Comparison of ENCODE assay signal across 6 cellular contexts in the genomic region with DNA sequence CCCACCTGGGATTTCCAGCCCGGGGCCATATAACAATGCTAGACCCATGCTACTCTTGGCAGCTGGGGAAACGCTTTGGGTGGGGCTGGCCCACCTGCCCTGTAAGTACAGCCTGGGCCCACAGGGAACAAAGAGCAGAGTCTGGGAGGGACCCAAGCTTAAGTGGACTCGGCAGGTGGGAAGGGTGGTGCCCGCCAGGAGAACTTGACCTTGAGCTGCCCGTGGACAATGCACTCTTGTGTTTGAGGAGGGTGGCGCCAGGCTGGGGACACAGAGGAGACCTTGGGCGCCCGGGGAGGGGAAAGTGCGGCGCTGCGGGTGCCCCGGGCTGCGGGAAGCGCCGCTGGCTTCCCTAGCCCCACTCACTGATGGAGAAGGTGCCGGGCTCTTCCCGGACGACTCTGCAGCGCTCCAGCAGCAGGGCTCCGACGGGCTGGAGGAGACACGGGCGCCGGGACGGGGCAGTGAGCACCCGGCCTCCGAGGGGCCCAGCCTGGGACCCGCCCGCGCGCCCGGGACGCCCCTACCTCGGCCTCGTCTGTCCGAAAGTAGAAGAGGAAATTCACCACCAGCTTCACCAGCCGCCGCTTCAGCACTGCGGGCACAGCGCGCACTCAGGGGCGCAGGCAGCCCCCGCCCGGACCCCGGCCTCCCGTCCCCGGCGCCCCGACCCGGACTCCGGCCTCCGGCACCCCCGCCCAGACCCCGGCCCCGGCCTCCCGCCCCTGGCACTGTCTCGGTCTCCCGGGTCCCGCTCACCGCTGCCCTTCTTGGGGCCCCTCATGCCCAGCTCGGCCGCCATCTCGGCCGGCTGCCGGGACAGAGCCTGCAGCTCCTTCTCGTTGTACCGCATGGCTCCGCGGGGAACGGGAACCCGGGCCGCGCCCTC. TPM values are rescaled to one million over a fixed set of nuclear protein-coding genes. Genes with fewer than 3 reads are reported as not detected.
DNase-seq lines count a peak whose midpoint lies in the region; ATAC-seq and TF ChIP-seq lines count a peak whose summit lies in the region.

No MANE protein-coding gene starts in this region.

- H3K36me3 ChIP-seq in HUES64 (ENCODE audit: insufficient read depth, low read length) = peaks cover 27% of the 10 kb centered on the region
- H3K36me3 ChIP-seq in mucosa of descending colon (ENCODE audit: low read depth) = peaks cover 3% of the 10 kb centered on the region

- ATAC-seq in activated naive CD8-positive, alpha-beta T cell treated with anti-CD3 and anti-CD28 coated beads, Interleukin-2, amount 10 ng/mL, durations not matched to agents 7 days and 5 days (ENCODE audit: low read depth) = peak; percentile 5
- ATAC-seq in mucosa of descending colon = peak; percentile 61

- no peaks in the 10 kb centered on the region for H3K27me3 ChIP-seq in HUES64 (ENCODE audit: insufficient read depth, low read length)

- WGBS in HUES64 = under 1% methylated on average over 73 of the region's 73 CpGs

- POLR2A ChIA-PET in activated naive CD8-positive, alpha-beta T cell treated with anti-CD3 and anti-CD28 coated beads, Interleukin-2, amount 10 ng/mL, durations not matched to agents 7 days and 5 days (lab: Charles Lee) = interaction anchor here (0.5 to 1.7 kb wide), 12 partner anchors 34 to 511 kb away, joined by 3 to 5 read pairs (median 4); a partner anchor contains a TSS

- H3K9me3 ChIP-seq in HUES64 (ENCODE audit: insufficient read depth, low read depth, low read length) (no peaks in the 10 kb centered on the region), mucosa of descending colon (no peaks in the 10 kb centered on the region)

- H3K4me3 ChIP-seq in HUES64 (ENCODE audit: low read length) (peak overlapping the region; percentile 77), mucosa of descending colon (peak overlapping the region; percentile 92)

- H3K4me3 Mint-ChIP-seq in activated naive CD8-positive, alpha-beta T cell treated with anti-CD3 and anti-CD28 coated beads, Interleukin-2, amount 10 ng/mL, durations not matched to agents 7 days and 5 days = peak overlapping the region; percentile 100

- no peaks in the 10 kb centered on the region for H3K9me3 Mint-ChIP-seq in activated naive CD8-positive, alpha-beta T cell treated with anti-CD3 and anti-CD28 coated beads, Interleukin-2, amount 10 ng/mL, durations not matched to agents 7 days and 5 days

- peaks cover 30% of the 10 kb centered on the region for H3K4me1 ChIP-seq in HUES64 (ENCODE audit: insufficient read depth, low read length)
- H3K4me1 ChIP-seq in mucosa of descending colon (ENCODE audit: low read depth) = peaks cover 40% of the 10 kb centered on the region

- no peak for TF ChIP-seq CTCF in mucosa of descending colon (IDR thresholded peaks at IDR 0.05)

- peak overlapping the region; percentile 100 for H3K27ac Mint-ChIP-seq in activated naive CD8-positive, alpha-beta T cell treated with anti-CD3 and anti-CD28 coated beads, Interleukin-2, amount 10 ng/mL, durations not matched to agents 7 days and 5 days

- intact Hi-C loops in mucosa of descending colon (cut with DNase I, micrococcal nuclease) = loop anchor here (5.0 to 10.0 kb wide), 2 partner anchors 37 to 89 kb away; a partner anchor contains a TSS

- H3K9ac ChIP-seq in HUES64 (ENCODE audit: low read depth, low read length) = peak overlapping the region; percentile 86

- peak overlapping the region; percentile 71 for H3K27ac ChIP-seq in HUES64 (ENCODE audit: low read depth, low read length)

- no peaks in the 10 kb centered on the region for H3K27me3 Mint-ChIP-seq in activated naive CD8-positive, alpha-beta T cell treated with anti-CD3 and anti-CD28 coated beads, Interleukin-2, amount 10 ng/mL, durations not matched to agents 7 days and 5 days

- peak; percentile 71 for DNase-seq in DMS53 (lab: John Stamatoyannopoulos, UW)
- no peak for DNase-seq in DMS53 treated with DMSO at 0.1 percent for 48 hours (lab: John Stamatoyannopoulos, UW; ENCODE audit: unreplicated experiment)
- DNase-seq in activated naive CD8-positive, alpha-beta T cell treated with anti-CD3 and anti-CD28 coated beads, Interleukin-2, amount 10 ng/mL, durations not matched to agents 7 days and 5 days = no peak
- DNase-seq in mucosa of descending colon = peak; percentile 86 to 87 (median 86)
- no peak for DNase-seq in HPDE6-E6E7 (ENCODE audit: extremely low spot score)

- peaks cover 21% of the 10 kb centered on the region for H3K36me3 Mint-ChIP-seq in activated naive CD8-positive, alpha-beta T cell treated with anti-CD3 and anti-CD28 coated beads, Interleukin-2, amount 10 ng/mL, durations not matched to agents 7 days and 5 days

- H3K4me1 Mint-ChIP-seq in activated naive CD8-positive, alpha-beta T cell treated with anti-CD3 and anti-CD28 coated beads, Interleukin-2, amount 10 ng/mL, durations not matched to agents 7 days and 5 days = peaks cover 39% of the 10 kb centered on the region

RNA-seq across cellular contexts. Expression of a gene that starts 0.5 kb away (rescaled TPM):
- polyA plus RNA-seq in HUES64 (2013, experiment 1 of 2) = 93.8 TPM
- polyA plus RNA-seq in HUES64 (2013, experiment 2 of 2) = 88.1 TPM
- total RNA-seq in activated naive CD8-positive, alpha-beta T cell treated with anti-CD3 and anti-CD28 coated beads, Interleukin-2, amount 10 ng/mL, durations not matched to agents 7 days and 5 days = 10 to 100 TPM; 69.8 to 71.3 TPM
- 100 to 1,000 TPM; 132 to 231 (median 189) TPM for total RNA-seq in mucosa of descending colon

RNA-seq across cellular contexts. Expression of a gene that starts 1.0 kb away (rescaled TPM):
- 108 TPM for polyA plus RNA-seq in HUES64 (2013, experiment 1 of 2)
- 122 TPM for polyA plus RNA-seq in HUES64 (2013, experiment 2 of 2)
- total RNA-seq in activated naive CD8-positive, alpha-beta T cell treated with anti-CD3 and anti-CD28 coated beads, Interleukin-2, amount 10 ng/mL, durations not matched to agents 7 days and 5 days = 100 to 1,000 TPM; 171 TPM
- total RNA-seq in mucosa of descending colon = 10 to 100 TPM; 60.6 to 81.2 (median 68.2) TPM

RNA-seq across cellular contexts. Expression of a gene that starts 13.5 kb away (rescaled TPM):
- 2.9 TPM for polyA plus RNA-seq in HUES64 (2013, experiment 1 of 2)
- polyA plus RNA-seq in HUES64 (2013, experiment 2 of 2) = 2.3 TPM
- 10 to 100 TPM in 1 of 2 experiments, 1 to 10 TPM in 1; 9.7 to 10.4 TPM for total RNA-seq in activated naive CD8-positive, alpha-beta T cell treated with anti-CD3 and anti-CD28 coated beads, Interleukin-2, amount 10 ng/mL, durations not matched to agents 7 days and 5 days
- total RNA-seq in mucosa of descending colon = 1 to 10 TPM; 2.7 to 5.1 (median 3.8) TPM

RNA-seq across cellular contexts. Expression of a gene that starts 20.6 kb away (rescaled TPM):
- 0.30 TPM for polyA plus RNA-seq in HUES64 (2013, experiment 1 of 2)
- polyA plus RNA-seq in HUES64 (2013, experiment 2 of 2) = not detected
- 1 to 10 TPM; 1.1 to 1.4 TPM for total RNA-seq in activated naive CD8-positive, alpha-beta T cell treated with anti-CD3 and anti-CD28 coated beads, Interleukin-2, amount 10 ng/mL, durations not matched to agents 7 days and 5 days
- 1 to 10 TPM in 1 of 3 donors, under 1 TPM in 2; 0.38 to 2.4 (median 0.87) TPM for total RNA-seq in mucosa of descending colon

RNA-seq across cellular contexts. Expression of a gene that starts 46.3 kb away (rescaled TPM):
- not detected for polyA plus RNA-seq in HUES64 (2013, experiment 1 of 2)
- polyA plus RNA-seq in HUES64 (2013, experiment 2 of 2) = not detected
- under 1 TPM in 1 of 2 experiments, not detected in 1; 0.14 TPM for total RNA-seq in activated naive CD8-positive, alpha-beta T cell treated with anti-CD3 and anti-CD28 coated beads, Interleukin-2, amount 10 ng/mL, durations not matched to agents 7 days and 5 days
- total RNA-seq in mucosa of descending colon = 1 to 10 TPM in 2 of 3 donors, under 1 TPM in 1; 0.29 to 1.4 (median 1.1) TPM

Comparison
In these comparisons a context has a peak if more than half of its experiments do, and no peak if none do; other contexts are left out.
1. DNase-seq: peak in DMS53 (single experiment) and mucosa of descending colon (3 of 3); none in DMS53 treated with DMSO at 0.1 percent for 48 hours (single experiment), activated naive CD8-positive, alpha-beta T cell treated with anti-CD3 and anti-CD28 coated beads, Interleukin-2, amount 10 ng/mL, durations not matched to agents 7 days and 5 days (single experiment) and HPDE6-E6E7 (single experiment).